Comparison of ENCODE assay signal across 1 cellular context in genomic region chr7:423312-424260, GRCh38.
TF ChIP-seq lines count a peak whose summit lies in the region.

No MANE protein-coding gene starts in this region.

TF ChIP-seq in HepG2, 621 proteins besides CTCF, POLR2A, EP300 and RAD21 (continued from another document):
- TF ChIP-seq HNF1A (IDR thresholded peaks at IDR 0.05; ENCODE audit: low read depth) (no peak), HNF1A (CRISPR knock-in tag; IDR thresholded peaks at IDR 0.05; ENCODE audit: borderline replicate concordance) (no peak), STAG1 (CRISPR knock-in tag; IDR thresholded peaks at IDR 0.05) (peak; percentile 73), XRCC5 (optimal IDR thresholded peaks at IDR 0.05; ENCODE audit: low read length) (peak; percentile 55)
